ENCODE assay signal across 25 cellular contexts in genomic region chr6:165793287-165793825, GRCh38.
"Had no signal": no experiment of that assay in that cellular context is flagged by ENCODE, and none has a peak within 500 bp of the region (broad histone marks: within the 10 kb centered on the region; RNA-seq: fewer than 3 reads in every experiment).

No MANE protein-coding gene starts in this region.

- H3K36me3 ChIP-seq: stomach, suprapubic skin, thoracic aorta, thyroid gland, tibial artery, tibial nerve, transverse colon, upper lobe of left lung, upper lobe of right lung, uterus, vagina had no signal

- H3K4me3 ChIP-seq: stomach, suprapubic skin, testis, thoracic aorta, thyroid gland, tibial artery, tibial nerve, transverse colon, upper lobe of left lung, upper lobe of right lung, uterus, vagina had no signal

- H3K4me1 ChIP-seq: stomach, suprapubic skin, testis, thyroid gland, tibial artery, tibial nerve, transverse colon, upper lobe of left lung, upper lobe of right lung, uterus, vagina had no signal

- DNase-seq: stimulated activated CD4-positive, alpha-beta T cell treated with anti-CD3 and anti-CD28 coated beads, Interleukin-2, amount 100 ng/mL, for 48 hours; stimulated activated CD4-positive, alpha-beta T cell treated with anti-CD3 and anti-CD28 coated beads, Interleukin-4, amount 100 ng/mL, for 1 hour; stimulated activated CD4-positive, alpha-beta T cell treated with anti-CD3 and anti-CD28 coated beads, Interleukin-4, amount 100 ng/mL, for 24 hours; stimulated activated CD4-positive, alpha-beta T cell treated with anti-CD3 and anti-CD28 coated beads, Interleukin-4, amount 100 ng/mL, for 4 hours; stimulated activated CD8-positive, alpha-beta memory T cell treated with anti-CD3 and anti-CD28 coated beads, Interleukin-4, amount 100 ng/mL, for 48 hours; stimulated activated naive B cell treated with anti-CD40 and anti-IgM and Interleukin-4, amounts not matched to agents 10 μg/mL and 1 μg/mL and 100 μg/mL, for 72 hours; stimulated activated naive CD4-positive, alpha-beta T cell; stimulated activated naive CD4-positive, alpha-beta T cell treated with Interleukin-2 at 50 U/mL for 16 hours; stimulated activated naive CD8-positive, alpha-beta T cell treated with anti-CD3 and anti-CD28 coated beads, Interleukin-15, amount 100 ng/mL, for 72 hours; stimulated activated naive CD8-positive, alpha-beta T cell treated with anti-CD3 and anti-CD28 coated beads, Interleukin-15, Interleukin-2, amounts not matched to agents 100 U/mL and 50 U/mL, for 24 hours; stomach; substantia nigra; testis; thyroid gland; tibial artery; transverse colon; trophoblast cell; upper lobe of right lung; uterus had no signal

- ATAC-seq: stimulated activated memory B cell treated with anti-CD40 and anti-IgM and Interleukin-4, amounts not matched to agents 10 μg/mL and 1 μg/mL and 100 μg/mL, for 72 hours; stimulated activated naive B cell treated with anti-CD40 and anti-IgM and Interleukin-4, amounts not matched to agents 10 μg/mL and 1 μg/mL and 100 μg/mL, for 72 hours; stimulated activated naive CD8-positive, alpha-beta T cell treated with anti-CD3 and anti-CD28 coated beads, Interleukin-15, Interleukin-2, amounts not matched to agents 100 U/mL and 50 U/mL, for 24 hours had no signal

- H3K9me3 ChIP-seq: stomach, suprapubic skin, testis, thoracic aorta, thyroid gland, tibial artery, tibial nerve, transverse colon, upper lobe of left lung, upper lobe of right lung, uterus, vagina had no signal

- H3K27me3 ChIP-seq: stomach, suprapubic skin, testis, thyroid gland, tibial artery, tibial nerve, transverse colon, upper lobe of left lung, upper lobe of right lung, uterus, vagina had no signal

- H3K27ac ChIP-seq: stomach, suprapubic skin, testis, thoracic aorta, thyroid gland, tibial artery, tibial nerve, transverse colon, upper lobe of left lung, upper lobe of right lung, uterus, vagina had no signal
